2 cellular contexts compared by ENCODE assay signal in the genomic region with DNA sequence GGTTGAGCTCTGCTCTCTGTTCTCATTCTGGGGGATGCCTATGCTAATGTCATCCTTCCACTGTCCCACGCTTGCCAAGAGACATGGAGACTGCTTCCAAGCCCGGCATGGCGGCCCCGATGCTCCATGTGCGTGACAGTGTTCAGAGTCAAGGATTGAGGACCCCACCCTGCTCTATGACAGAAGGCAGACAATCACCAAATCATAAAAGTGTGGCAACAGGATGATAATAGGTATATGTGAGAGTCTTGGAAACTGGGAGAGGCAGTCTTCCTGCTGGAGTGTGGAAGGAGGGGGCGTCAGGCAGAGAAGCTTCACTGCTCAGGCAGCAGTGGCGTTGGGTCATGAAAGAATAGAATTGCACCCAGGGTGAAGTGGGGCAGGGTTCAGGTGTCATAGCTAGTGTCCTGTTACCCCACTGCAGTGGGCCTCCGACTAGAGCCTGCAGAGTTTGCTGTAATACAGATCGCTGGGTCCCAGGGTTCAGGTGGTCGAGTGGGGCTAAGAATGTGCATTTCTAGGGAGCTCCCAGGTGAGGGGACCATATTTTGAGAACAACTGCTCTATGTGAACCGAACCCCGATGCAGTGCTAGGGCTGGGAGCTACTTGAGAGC.
TF ChIP-seq lines count a peak whose summit lies in the region.

No MANE protein-coding gene starts in this region.

TF ChIP-seq in IMR-90, 13 proteins besides CTCF, POLR2A, EP300 and RAD21:
- no peak for TF ChIP-seq RCOR1 (IDR thresholded peaks at IDR 0.05; ENCODE audit: insufficient replicate concordance, low read length)
- TF ChIP-seq MAZ (IDR thresholded peaks at IDR 0.05; ENCODE audit: borderline replicate concordance, low read depth, low read length) = no peak
- TF ChIP-seq CHD1 (IDR thresholded peaks at IDR 0.05; ENCODE audit: low read depth, low read length) = no peak
- TF ChIP-seq, protein P1, sequence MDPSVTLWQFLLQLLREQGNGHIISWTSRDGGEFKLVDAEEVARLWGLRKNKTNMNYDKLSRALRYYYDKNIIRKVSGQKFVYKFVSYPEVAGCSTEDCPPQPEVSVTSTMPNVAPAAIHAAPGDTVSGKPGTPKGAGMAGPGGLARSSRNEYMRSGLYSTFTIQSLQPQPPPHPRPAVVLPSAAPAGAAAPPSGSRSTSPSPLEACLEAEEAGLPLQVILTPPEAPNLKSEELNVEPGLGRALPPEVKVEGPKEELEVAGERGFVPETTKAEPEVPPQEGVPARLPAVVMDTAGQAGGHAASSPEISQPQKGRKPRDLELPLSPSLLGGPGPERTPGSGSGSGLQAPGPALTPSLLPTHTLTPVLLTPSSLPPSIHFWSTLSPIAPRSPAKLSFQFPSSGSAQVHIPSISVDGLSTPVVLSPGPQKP (IDR thresholded peaks at IDR 0.05; ENCODE audit: borderline replicate concordance, low read depth, low read length) = no peak
- no peak for TF ChIP-seq SMC3 (IDR thresholded peaks at IDR 0.05; ENCODE audit: low read depth, low read length)

TF ChIP-seq in H1, 55 proteins besides CTCF, POLR2A, EP300 and RAD21:
- TF ChIP-seq CHD1 (IDR thresholded peaks at IDR 0.05; ENCODE audit: low read depth, low read length) (no peak), SIRT6 (IDR thresholded peaks at IDR 0.05; ENCODE audit: low read length) (no peak), TCF12 (IDR thresholded peaks at IDR 0.05; ENCODE audit: low read depth, low read length) (no peak), USF2 (IDR thresholded peaks at IDR 0.05; ENCODE audit: low read length) (no peak), TAF1 (IDR thresholded peaks at IDR 0.05; ENCODE audit: low read depth, low read length) (no peak), BRCA1 (IDR thresholded peaks at IDR 0.05; ENCODE audit: low read depth, low read length) (no peak), NANOG (IDR thresholded peaks at IDR 0.05; ENCODE audit: insufficient read depth, low read depth, low read length, poor library complexity, severe bottlenecking) (no peak), RBBP5 (IDR thresholded peaks at IDR 0.05; ENCODE audit: borderline replicate concordance, low read depth, low read length) (no peak), CBX5 (IDR thresholded peaks at IDR 0.05; ENCODE audit: low read depth, low read length) (no peak), POLR2AphosphoS5 (IDR thresholded peaks at IDR 0.05; ENCODE audit: low read depth, low read length) (no peak), TBP (IDR thresholded peaks at IDR 0.05; ENCODE audit: low read depth, low read length) (no peak), KDM5A (IDR thresholded peaks at IDR 0.05; ENCODE audit: low read length) (no peak)
TF ChIP-seq in H1: peak in this region for 0.
